ENCODE assay signal across 2 cellular contexts in genomic region chr2:172435608-172435911, GRCh38.
TF ChIP-seq lines count a peak whose summit lies in the region.

No MANE protein-coding gene starts in this region.

TF ChIP-seq in GM23338, 12 proteins besides CTCF, POLR2A, EP300 and RAD21:
- TF ChIP-seq CREB1 (CRISPR knock-in tag; IDR thresholded peaks at IDR 0.05; ENCODE audit: low read depth) (no peak), ZNF331 (CRISPR knock-in tag; IDR thresholded peaks at IDR 0.05; ENCODE audit: low read depth) (no peak), ZNF462 (CRISPR knock-in tag; IDR thresholded peaks at IDR 0.05) (no peak), EZH2phosphoT487 (IDR thresholded peaks at IDR 0.05; ENCODE audit: unreplicated experiment) (no peak), JUNB (IDR thresholded peaks at IDR 0.05; ENCODE audit: unreplicated experiment) (no peak), ZNF114 (CRISPR knock-in tag; IDR thresholded peaks at IDR 0.05) (no peak)
- TF ChIP-seq, protein P1, sequence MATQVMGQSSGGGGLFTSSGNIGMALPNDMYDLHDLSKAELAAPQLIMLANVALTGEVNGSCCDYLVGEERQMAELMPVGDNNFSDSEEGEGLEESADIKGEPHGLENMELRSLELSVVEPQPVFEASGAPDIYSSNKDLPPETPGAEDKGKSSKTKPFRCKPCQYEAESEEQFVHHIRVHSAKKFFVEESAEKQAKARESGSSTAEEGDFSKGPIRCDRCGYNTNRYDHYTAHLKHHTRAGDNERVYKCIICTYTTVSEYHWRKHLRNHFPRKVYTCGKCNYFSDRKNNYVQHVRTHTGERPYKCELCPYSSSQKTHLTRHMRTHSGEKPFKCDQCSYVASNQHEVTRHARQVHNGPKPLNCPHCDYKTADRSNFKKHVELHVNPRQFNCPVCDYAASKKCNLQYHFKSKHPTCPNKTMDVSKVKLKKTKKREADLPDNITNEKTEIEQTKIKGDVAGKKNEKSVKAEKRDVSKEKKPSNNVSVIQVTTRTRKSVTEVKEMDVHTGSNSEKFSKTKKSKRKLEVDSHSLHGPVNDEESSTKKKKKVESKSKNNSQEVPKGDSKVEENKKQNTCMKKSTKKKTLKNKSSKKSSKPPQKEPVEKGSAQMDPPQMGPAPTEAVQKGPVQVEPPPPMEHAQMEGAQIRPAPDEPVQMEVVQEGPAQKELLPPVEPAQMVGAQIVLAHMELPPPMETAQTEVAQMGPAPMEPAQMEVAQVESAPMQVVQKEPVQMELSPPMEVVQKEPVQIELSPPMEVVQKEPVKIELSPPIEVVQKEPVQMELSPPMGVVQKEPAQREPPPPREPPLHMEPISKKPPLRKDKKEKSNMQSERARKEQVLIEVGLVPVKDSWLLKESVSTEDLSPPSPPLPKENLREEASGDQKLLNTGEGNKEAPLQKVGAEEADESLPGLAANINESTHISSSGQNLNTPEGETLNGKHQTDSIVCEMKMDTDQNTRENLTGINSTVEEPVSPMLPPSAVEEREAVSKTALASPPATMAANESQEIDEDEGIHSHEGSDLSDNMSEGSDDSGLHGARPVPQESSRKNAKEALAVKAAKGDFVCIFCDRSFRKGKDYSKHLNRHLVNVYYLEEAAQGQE (IDR thresholded peaks at IDR 0.05; ENCODE audit: unreplicated experiment): no peak

TF ChIP-seq in WTC11, 78 proteins besides CTCF, POLR2A, EP300 and RAD21:
- TF ChIP-seq CREB1 (CRISPR knock-in tag; IDR thresholded peaks at IDR 0.05) (no peak), JUN (CRISPR knock-in tag; IDR thresholded peaks at IDR 0.05) (no peak), NR3C1 (CRISPR knock-in tag; conservative IDR thresholded peaks at IDR 0.05; ENCODE audit: low read depth) (no peak), ZSCAN18 (CRISPR knock-in tag; IDR thresholded peaks at IDR 0.05) (no peak), RORB (CRISPR knock-in tag; IDR thresholded peaks at IDR 0.05) (no peak), NR2C2 (CRISPR knock-in tag; IDR thresholded peaks at IDR 0.05) (no peak), HMGXB4 (CRISPR knock-in tag; IDR thresholded peaks at IDR 0.05) (no peak), NFE2L1 (CRISPR knock-in tag; IDR thresholded peaks at IDR 0.05) (no peak), TCF7 (CRISPR knock-in tag; IDR thresholded peaks at IDR 0.05; ENCODE audit: low read depth) (no peak), CREM (CRISPR knock-in tag; IDR thresholded peaks at IDR 0.05) (no peak), RELA (CRISPR knock-in tag; IDR thresholded peaks at IDR 0.05; ENCODE audit: borderline replicate concordance) (no peak), ZNF219 (CRISPR knock-in tag; IDR thresholded peaks at IDR 0.05; ENCODE audit: borderline replicate concordance) (no peak), GTF2I (CRISPR knock-in tag; conservative IDR thresholded peaks at IDR 0.05) (no peak), ZNF317 (CRISPR knock-in tag; IDR thresholded peaks at IDR 0.05; ENCODE audit: borderline replicate concordance, low read depth) (no peak)
- TF ChIP-seq, protein P2, sequence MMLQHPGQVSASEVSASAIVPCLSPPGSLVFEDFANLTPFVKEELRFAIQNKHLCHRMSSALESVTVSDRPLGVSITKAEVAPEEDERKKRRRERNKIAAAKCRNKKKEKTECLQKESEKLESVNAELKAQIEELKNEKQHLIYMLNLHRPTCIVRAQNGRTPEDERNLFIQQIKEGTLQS (CRISPR knock-in tag; conservative IDR thresholded peaks at IDR 0.05): no peak
- TF ChIP-seq, protein P3, sequence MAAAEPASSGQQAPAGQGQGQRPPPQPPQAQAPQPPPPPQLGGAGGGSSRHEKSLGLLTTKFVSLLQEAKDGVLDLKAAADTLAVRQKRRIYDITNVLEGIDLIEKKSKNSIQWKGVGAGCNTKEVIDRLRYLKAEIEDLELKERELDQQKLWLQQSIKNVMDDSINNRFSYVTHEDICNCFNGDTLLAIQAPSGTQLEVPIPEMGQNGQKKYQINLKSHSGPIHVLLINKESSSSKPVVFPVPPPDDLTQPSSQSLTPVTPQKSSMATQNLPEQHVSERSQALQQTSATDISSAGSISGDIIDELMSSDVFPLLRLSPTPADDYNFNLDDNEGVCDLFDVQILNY (CRISPR knock-in tag; IDR thresholded peaks at IDR 0.05): no peak
- TF ChIP-seq, protein P4, sequence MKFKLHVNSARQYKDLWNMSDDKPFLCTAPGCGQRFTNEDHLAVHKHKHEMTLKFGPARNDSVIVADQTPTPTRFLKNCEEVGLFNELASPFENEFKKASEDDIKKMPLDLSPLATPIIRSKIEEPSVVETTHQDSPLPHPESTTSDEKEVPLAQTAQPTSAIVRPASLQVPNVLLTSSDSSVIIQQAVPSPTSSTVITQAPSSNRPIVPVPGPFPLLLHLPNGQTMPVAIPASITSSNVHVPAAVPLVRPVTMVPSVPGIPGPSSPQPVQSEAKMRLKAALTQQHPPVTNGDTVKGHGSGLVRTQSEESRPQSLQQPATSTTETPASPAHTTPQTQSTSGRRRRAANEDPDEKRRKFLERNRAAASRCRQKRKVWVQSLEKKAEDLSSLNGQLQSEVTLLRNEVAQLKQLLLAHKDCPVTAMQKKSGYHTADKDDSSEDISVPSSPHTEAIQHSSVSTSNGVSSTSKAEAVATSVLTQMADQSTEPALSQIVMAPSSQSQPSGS (CRISPR knock-in tag; IDR thresholded peaks at IDR 0.05; ENCODE audit: borderline replicate concordance, low read depth): no peak
